In the genomic region with DNA sequence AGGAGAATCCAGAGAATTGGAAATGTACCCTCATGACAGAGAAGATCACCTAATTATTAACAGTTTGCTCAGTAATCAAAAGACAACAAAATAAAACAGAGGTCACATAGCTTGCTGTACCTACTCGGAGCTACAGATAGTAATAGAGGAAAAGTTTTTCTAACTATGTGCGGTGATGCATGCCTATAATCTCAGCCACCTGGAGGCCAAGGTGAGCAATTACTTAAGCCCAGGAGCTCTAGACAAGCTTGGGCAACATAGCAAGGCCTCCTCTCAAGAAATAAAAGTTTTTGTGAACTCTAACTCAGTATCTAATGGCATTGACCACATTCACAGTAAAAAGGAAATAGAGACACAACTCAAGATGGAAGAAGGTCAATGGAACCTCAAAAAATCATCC, we compare ENCODE assay signal across 12 cellular contexts.
A peak's percentile ranks its signal among the peaks of the same experiment; 100 is the strongest.
DNase-seq lines count a peak whose midpoint lies in the region; ATAC-seq and TF ChIP-seq lines count a peak whose summit lies in the region.
"Had no signal": no experiment of that assay in that cellular context is flagged by ENCODE, and none has a peak within 500 bp of the region (broad histone marks: within the 10 kb centered on the region; RNA-seq: fewer than 3 reads in every experiment).

No MANE protein-coding gene starts in this region.

- H3K27ac ChIP-seq in right cardiac atrium (ENCODE audit: low read length), result peak overlapping the region; percentile 73
- no peak overlapping the region for H3K27ac ChIP-seq in OCI-LY1 (ENCODE audit: low read depth, low read length, poor library complexity, severe bottlenecking)
- peak overlapping the region in 3 of 4 donors; percentile 76 to 81 (median 78) for H3K27ac ChIP-seq in gastroesophageal sphincter
- no peak overlapping the region for H3K27ac ChIP-seq in RWPE1

- H3K79me2 ChIP-seq in OCI-LY1 (ENCODE audit: insufficient read depth, low read length), result no peaks in the 10 kb centered on the region

- no peak overlapping the region for H3K4me2 ChIP-seq in OCI-LY1 (ENCODE audit: low read length)

- ATAC-seq in right cardiac atrium (no peak), Right ventricle myocardium inferior (no peak), gastroesophageal sphincter (no peak), GM19023 (IDR thresholded peaks at IDR 0.05; ENCODE audit: unreplicated experiment) (no peak)

- no peak for TF ChIP-seq POLR2A in gastroesophageal sphincter (IDR thresholded peaks at IDR 0.05)

- intact Hi-C loops in right cardiac atrium (cut with DNase I), result loop anchor here in 3 of 4 donors (5.0 to 10.0 kb wide), 2 partner anchors 127 to 129 kb away; no protein-coding TSS in a partner anchor
- intact Hi-C loops in Right ventricle myocardium inferior (cut with DNase I), result loop anchor here (5.0 kb wide), 1 partner anchor 112 kb away; no protein-coding TSS in a partner anchor

- POLR2A ChIA-PET in RWPE1 (lab: Yijun Ruan, JAX; ENCODE audit: low non-redundant PET), result no interaction called here

- 94% methylated on average over 2 of the region's 2 CpGs for WGBS in right cardiac atrium
- 94 to 100% methylated on average over 2 of the region's 2 CpGs for WGBS in gastroesophageal sphincter (ENCODE audit: low coverage in 1 of 2), 2 donors

- no peaks in the 10 kb centered on the region for H3F3A ChIP-seq in OCI-LY1 (ENCODE audit: insufficient read depth, low read length)

- TF ChIP-seq EP300 in gastroesophageal sphincter (IDR thresholded peaks at IDR 0.05), result no peak

- H3K4me1 ChIP-seq in right cardiac atrium (ENCODE audit: control insufficient read depth, insufficient read depth, low read length), result peaks cover 5% of the 10 kb centered on the region
- no peaks in the 10 kb centered on the region for H3K4me1 ChIP-seq in OCI-LY1 (ENCODE audit: insufficient read depth, low read length, severe bottlenecking)
- H3K4me1 ChIP-seq in gastroesophageal sphincter, result peaks cover 6 to 56% (median 11%) of the 10 kb centered on the region in 3 donors

- no peak overlapping the region for H3K9ac ChIP-seq in OCI-LY1 (ENCODE audit: low read length)

- DNase-seq in right cardiac atrium, result no peak
- no peak for DNase-seq in Right ventricle myocardium inferior (ENCODE audit: missing footprints)
- no peak for DNase-seq in RWPE1 (ENCODE audit: low spot score)
- no peak for DNase-seq in DMS79 treated with DMSO at 0.1 percent for 48 hours (lab: John Stamatoyannopoulos, UW)
- DNase-seq in hypothalamus (lab: John Stamatoyannopoulos, UW), result no peak
- DNase-seq: activated CD4-positive, alpha-beta T cell treated with anti-CD3 and anti-CD28 coated beads, Interleukin-2, amount 50 U/mL, for 1 hour; activated naive CD4-positive, alpha-beta T cell; NCI-H2107; SHP77 treated with DMSO at 0.1 percent for 48 hours had no signal

- no peaks in the 10 kb centered on the region for H3K27me3 ChIP-seq in right cardiac atrium (ENCODE audit: control insufficient read depth, insufficient read depth)
- no peaks in the 10 kb centered on the region for H3K27me3 ChIP-seq in OCI-LY1 (ENCODE audit: insufficient read depth, low read length)
- no peaks in the 10 kb centered on the region for H3K27me3 ChIP-seq in gastroesophageal sphincter

- H4K20me1 ChIP-seq in OCI-LY1 (ENCODE audit: insufficient read depth, low read length), result no peaks in the 10 kb centered on the region

- H3K9me2 ChIP-seq in OCI-LY1 (ENCODE audit: low read depth, low read length), result no peaks in the 10 kb centered on the region

- TF ChIP-seq CTCF in OCI-LY1 (IDR thresholded peaks at IDR 0.05; ENCODE audit: low read length) (peak; percentile 49), gastroesophageal sphincter (IDR thresholded peaks at IDR 0.05) (peak in 1 of 4 experiments; percentile 5), RWPE1 (conservative IDR thresholded peaks at IDR 0.05; ENCODE audit: low read depth) (no peak)

- H2AFZ ChIP-seq in OCI-LY1 (ENCODE audit: low read length), result no peak overlapping the region

- H3K4me3 ChIP-seq in right cardiac atrium (ENCODE audit: low read length) (peak overlapping the region; percentile 26), OCI-LY1 (ENCODE audit: low read depth, low read length, poor library complexity, severe bottlenecking) (no peak overlapping the region), gastroesophageal sphincter (no peak overlapping the region)

- H3K36me3 ChIP-seq in OCI-LY1 (ENCODE audit: insufficient read depth, low read length) (no peaks in the 10 kb centered on the region), gastroesophageal sphincter (no peaks in the 10 kb centered on the region)

- no peaks in the 10 kb centered on the region for H3K9me3 ChIP-seq in right cardiac atrium (ENCODE audit: control insufficient read depth, low read length)
- H3K9me3 ChIP-seq in OCI-LY1 (ENCODE audit: low read length), result no peaks in the 10 kb centered on the region
- no peaks in the 10 kb centered on the region for H3K9me3 ChIP-seq in gastroesophageal sphincter

- CTCF ChIA-PET in RWPE1 (lab: Yijun Ruan, JAX), result interaction anchor here (0.7 kb wide), 1 partner anchor 30 kb away, joined by 3 read pairs; no protein-coding TSS in a partner anchor

Comparison
In these comparisons a context has a peak if more than half of its experiments do, and no peak if none do; other contexts are left out.
1. H3K27ac ChIP-seq: peak in right cardiac atrium (single experiment) and gastroesophageal sphincter (3 of 4); none in OCI-LY1 (single experiment) and RWPE1 (single experiment).